ENCODE assay signal across 14 cellular contexts in the genomic region with DNA sequence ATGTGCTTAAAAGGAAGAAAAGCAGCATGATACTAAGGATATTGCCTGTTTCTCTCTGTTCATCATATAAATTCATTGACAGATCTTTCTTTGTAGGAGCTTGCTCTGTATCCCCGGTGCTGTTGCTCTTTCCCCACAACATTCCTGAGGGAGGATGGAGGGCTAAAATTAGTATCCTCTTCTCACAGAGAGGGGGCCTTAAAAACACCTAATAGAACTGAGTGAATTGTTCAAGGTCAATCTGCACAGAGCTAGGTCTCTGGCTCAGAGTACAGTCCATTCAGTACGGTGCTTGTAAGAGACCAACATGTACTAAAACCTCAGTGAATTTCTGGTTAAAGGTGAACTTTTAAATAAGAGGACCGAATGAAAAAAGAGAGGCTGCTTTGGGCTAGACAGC.
"Had no signal": no experiment of that assay in that cellular context is flagged by ENCODE, and none has a peak within 500 bp of the region (broad histone marks: within the 10 kb centered on the region; RNA-seq: fewer than 3 reads in every experiment).

No MANE protein-coding gene starts in this region.

- FAIRE-seq: bronchial epithelial cell had no signal

- H3K27ac ChIP-seq: foreskin keratinocyte, prostate gland, right lobe of liver, SK-N-MC, thyroid gland had no signal

- DNase-seq: activated CD4-positive, alpha-beta T cell treated with anti-CD3 and anti-CD28 coated beads, Interleukin-2, amount 10 ng/mL, durations not matched to agents 24 days and 14 days; activated CD4-positive, CD25-positive, alpha-beta regulatory T cell; activated CD8-positive, alpha-beta memory T cell treated with anti-CD3 and anti-CD28 coated beads, Interleukin-2, amount 50 U/mL, for 48 hours; activated gamma-delta T cell; activated T-cell treated with anti-CD3 and anti-CD28 coated beads, Interleukin-2, amount 50 U/mL, for 72 hours; effector memory CD4-positive, alpha-beta T cell; foreskin keratinocyte; immature natural killer cell; naive thymus-derived CD8-positive, alpha-beta T cell; right lobe of liver; thyroid gland had no signal

- H3K4me3 ChIP-seq: prostate gland, right lobe of liver, SK-N-MC, thyroid gland had no signal

- H3K27me3 ChIP-seq: right lobe of liver, thyroid gland had no signal

- H3K9me3 ChIP-seq: prostate gland, right lobe of liver, thyroid gland had no signal

- ATAC-seq: activated T-cell treated with anti-CD3 and anti-CD28 coated beads, Interleukin-2, amount 50 U/mL, for 72 hours; foreskin keratinocyte; naive thymus-derived CD8-positive, alpha-beta T cell; right lobe of liver had no signal

- H3K4me1 ChIP-seq: foreskin keratinocyte, prostate gland, right lobe of liver, thyroid gland had no signal

- H3K36me3 ChIP-seq: prostate gland, thyroid gland had no signal
